ENCODE assay signal across 2 cellular contexts in the genomic region with DNA sequence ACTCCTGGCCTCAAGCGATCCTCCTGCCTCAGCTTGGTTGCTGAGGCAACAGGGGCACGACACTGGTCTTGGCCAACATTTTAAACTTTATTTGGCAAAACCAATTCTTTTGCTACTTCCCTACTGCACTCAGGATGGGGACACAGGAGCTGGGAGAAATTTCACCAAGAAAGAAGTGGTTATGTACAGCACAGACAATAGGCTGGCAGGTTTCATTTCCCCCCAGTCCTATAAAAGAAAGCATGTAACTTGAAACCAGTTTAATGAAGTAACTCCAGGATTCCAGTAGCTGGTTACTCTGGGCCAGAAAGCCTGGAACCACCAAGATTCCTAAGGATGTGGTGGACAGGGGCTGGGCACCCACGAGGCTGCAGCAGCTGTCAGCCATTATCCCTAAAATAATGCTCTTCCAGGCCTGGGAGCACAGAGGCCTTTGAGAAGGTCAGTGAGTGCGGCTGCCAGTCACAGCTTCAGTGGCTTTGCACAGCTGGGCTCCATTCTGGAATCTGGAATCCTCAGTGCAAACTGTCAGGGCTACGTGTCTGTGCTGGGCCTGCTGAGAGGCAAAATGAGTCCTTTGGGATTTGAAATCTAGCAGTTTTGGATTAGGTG.
TF ChIP-seq lines count a peak whose summit lies in the region.

No MANE protein-coding gene starts in this region.

TF ChIP-seq in IMR-90, 13 proteins besides CTCF, POLR2A, EP300 and RAD21 (continued from another document):
- TF ChIP-seq RCOR1 (IDR thresholded peaks at IDR 0.05; ENCODE audit: insufficient replicate concordance, low read length) (no peak), RFX5 (IDR thresholded peaks at IDR 0.05; ENCODE audit: low read depth, low read length) (no peak)

TF ChIP-seq in WTC11, 78 proteins besides CTCF, POLR2A, EP300 and RAD21 (continued from another document):
- TF ChIP-seq RORB (CRISPR knock-in tag; IDR thresholded peaks at IDR 0.05) (no peak), OVOL2 (CRISPR knock-in tag; IDR thresholded peaks at IDR 0.05; ENCODE audit: borderline replicate concordance) (no peak), NR3C1 (CRISPR knock-in tag; conservative IDR thresholded peaks at IDR 0.05; ENCODE audit: low read depth) (no peak), E2F4 (CRISPR knock-in tag; IDR thresholded peaks at IDR 0.05; ENCODE audit: borderline replicate concordance, low read depth) (no peak)
